In the genomic region with DNA sequence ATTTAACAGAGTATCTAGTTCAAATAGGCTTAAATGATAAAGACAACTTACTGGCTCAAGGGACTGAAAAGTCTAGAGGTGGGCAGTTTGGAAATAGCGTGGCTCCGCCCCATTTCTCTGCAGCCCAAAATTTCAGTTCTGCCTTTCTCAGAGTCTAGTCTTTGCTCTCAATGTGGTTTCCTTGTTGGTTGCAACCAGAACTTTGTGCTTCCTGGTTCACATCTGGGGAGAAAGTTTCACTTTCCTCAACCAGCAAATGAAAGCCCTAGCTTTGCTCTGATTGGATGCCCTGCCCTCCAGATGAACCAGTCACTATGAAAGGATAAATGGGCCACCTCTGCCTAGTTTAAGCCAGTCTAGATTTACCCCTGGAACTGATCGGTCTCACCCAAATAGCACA, we compare ENCODE assay signal across 10 cellular contexts. TPM values are rescaled to one million over a fixed set of nuclear protein-coding genes. Genes with fewer than 3 reads are reported as not detected.
A peak's percentile ranks its signal among the peaks of the same experiment; 100 is the strongest.
DNase-seq lines count a peak whose midpoint lies in the region; ATAC-seq and TF ChIP-seq lines count a peak whose summit lies in the region.
"Had no signal": no experiment of that assay in that cellular context is flagged by ENCODE, and none has a peak within 500 bp of the region (broad histone marks: within the 10 kb centered on the region; RNA-seq: fewer than 3 reads in every experiment).

No MANE protein-coding gene starts in this region.

- POLR2A ChIA-PET in CD8-positive, alpha-beta memory T cell (lab: Charles Lee), result no interaction called here

- peaks cover 6% of the 10 kb centered on the region for H3K27me3 ChIP-seq in Loucy (ENCODE audit: insufficient read depth, low read length, poor library complexity, severe bottlenecking)
- H3K27me3 ChIP-seq in CD8-positive, alpha-beta memory T cell (ENCODE audit: insufficient read depth, low read length, poor library complexity, severe bottlenecking), result no peaks in the 10 kb centered on the region

- H3K27ac ChIP-seq in CD8-positive, alpha-beta memory T cell (ENCODE audit: low read depth, low read length), result no peak overlapping the region
- H3K27ac ChIP-seq: VCaP had no signal

- H3K4me2 ChIP-seq in Loucy (ENCODE audit: low read depth, low read length, poor library complexity, severe bottlenecking), result peak overlapping the region; percentile 31

- peak; percentile 33 for DNase-seq in midbrain (lab: John Stamatoyannopoulos, UW)
- DNase-seq in CD8-positive, alpha-beta memory T cell, result no peak
- no peak for DNase-seq in posterior vena cava (ENCODE audit: low spot score)
- DNase-seq in activated gamma-delta T cell treated with Interleukin-2 at 50 U/mL for 16 hours, result no peak
- DNase-seq in activated T-cell treated with anti-CD3 and anti-CD28 coated beads, Interleukin-2, amount 50 U/mL, for 24 hours, result no peak
- DNase-seq: H7 had no signal

- CTCF ChIA-PET in CD8-positive, alpha-beta memory T cell (lab: Charles Lee), result no interaction called here

- no peaks in the 10 kb centered on the region for H3K36me3 Mint-ChIP-seq in CD8-positive, alpha-beta memory T cell
- no peaks in the 10 kb centered on the region for H3K36me3 Mint-ChIP-seq in activated T-cell treated with anti-CD3 and anti-CD28 coated beads, Interleukin-2, amount 50 U/mL, for 24 hours (ENCODE audit: low read depth)

- peaks cover 0 to 2% (median 0%) of the 10 kb centered on the region in 5 donors for H3K9me3 Mint-ChIP-seq in CD8-positive, alpha-beta memory T cell
- no peaks in the 10 kb centered on the region for H3K9me3 Mint-ChIP-seq in activated T-cell treated with anti-CD3 and anti-CD28 coated beads, Interleukin-2, amount 50 U/mL, for 24 hours

- no peaks in the 10 kb centered on the region for H4K20me1 ChIP-seq in Loucy (ENCODE audit: insufficient read depth, low read length, poor library complexity, severe bottlenecking)

- peaks cover 4 to 12% (median 7%) of the 10 kb centered on the region in 3 donors for H3K4me1 Mint-ChIP-seq in CD8-positive, alpha-beta memory T cell
- H3K4me1 Mint-ChIP-seq in activated T-cell treated with anti-CD3 and anti-CD28 coated beads, Interleukin-2, amount 50 U/mL, for 24 hours (ENCODE audit: low read depth), result peaks cover 5% of the 10 kb centered on the region

- H2AFZ ChIP-seq in Loucy (ENCODE audit: low read length), result peak overlapping the region; percentile 91

- no peaks in the 10 kb centered on the region for H3F3A ChIP-seq in Loucy (ENCODE audit: low read depth)

- H3K9me2 ChIP-seq in Loucy (replicated peaks; ENCODE audit: low read depth, low read length), result no peaks in the 10 kb centered on the region

- intact Hi-C loops in posterior vena cava (cut with DNase I), result no loop called here

- peaks cover 6% of the 10 kb centered on the region for H3K4me1 ChIP-seq in Loucy (ENCODE audit: insufficient read depth, low read length, poor library complexity, severe bottlenecking)
- H3K4me1 ChIP-seq in CD8-positive, alpha-beta memory T cell (ENCODE audit: insufficient read depth, low read length), result no peaks in the 10 kb centered on the region

- no peaks in the 10 kb centered on the region for H3K36me3 ChIP-seq in Loucy (ENCODE audit: insufficient read depth, low read length)
- H3K36me3 ChIP-seq in CD8-positive, alpha-beta memory T cell (ENCODE audit: insufficient read depth, low read length), result no peaks in the 10 kb centered on the region

- peak overlapping the region in 2 of 7 donors; percentile 27 to 63 for H3K4me3 Mint-ChIP-seq in CD8-positive, alpha-beta memory T cell
- H3K4me3 Mint-ChIP-seq in activated T-cell treated with anti-CD3 and anti-CD28 coated beads, Interleukin-2, amount 50 U/mL, for 24 hours, result no peak overlapping the region

- no peak overlapping the region for H3K27ac Mint-ChIP-seq in CD8-positive, alpha-beta memory T cell
- no peak overlapping the region for H3K27ac Mint-ChIP-seq in activated T-cell treated with anti-CD3 and anti-CD28 coated beads, Interleukin-2, amount 50 U/mL, for 24 hours

- H3K9me3 ChIP-seq in Loucy (ENCODE audit: insufficient read depth, low read depth, low read length), result no peaks in the 10 kb centered on the region
- no peaks in the 10 kb centered on the region for H3K9me3 ChIP-seq in CD8-positive, alpha-beta memory T cell (ENCODE audit: low read length)

- peaks cover 7 to 8% of the 10 kb centered on the region in 2 donors for H3K27me3 Mint-ChIP-seq in CD8-positive, alpha-beta memory T cell
- H3K27me3 Mint-ChIP-seq in activated T-cell treated with anti-CD3 and anti-CD28 coated beads, Interleukin-2, amount 50 U/mL, for 24 hours, result peaks cover 2% of the 10 kb centered on the region

- peak overlapping the region; percentile 18 for H3K4me3 ChIP-seq in Loucy (ENCODE audit: low read length, poor library complexity, severe bottlenecking)
- no peak overlapping the region for H3K4me3 ChIP-seq in CD8-positive, alpha-beta memory T cell (ENCODE audit: low read length)

- no peak overlapping the region for H3K9ac ChIP-seq in Loucy (ENCODE audit: low read depth, low read length, poor library complexity, severe bottlenecking)

- TF ChIP-seq CTCF in Loucy (conservative IDR thresholded peaks at IDR 0.05; ENCODE audit: low read length), result no peak

- no peaks in the 10 kb centered on the region for H3K79me2 ChIP-seq in Loucy (ENCODE audit: insufficient read depth, low read length)

- ATAC-seq in GM18873 (IDR thresholded peaks at IDR 0.05; ENCODE audit: low FRiP score, unreplicated experiment) (peak; percentile 90), HG02623 (IDR thresholded peaks at IDR 0.05; ENCODE audit: unreplicated experiment) (peak; percentile 91)

RNA-seq across cellular contexts. Expression of a gene that starts 14.9 kb away (rescaled TPM):
- not detected for total RNA-seq in CD8-positive, alpha-beta memory T cell
- not detected for polyA plus RNA-seq in CD8-positive, alpha-beta memory T cell
- total RNA-seq in posterior vena cava, result 1 to 10 TPM in 1 of 2 donors, under 1 TPM in 1; 0.71 to 1.1 TPM

RNA-seq across cellular contexts. Expression of a gene that starts 19.9 kb away (rescaled TPM):
- total RNA-seq in CD8-positive, alpha-beta memory T cell, result not detected
- polyA plus RNA-seq in CD8-positive, alpha-beta memory T cell, result not detected
- not detected for total RNA-seq in posterior vena cava
- total RNA-seq: H7 had no signal
